ENCODE assay signal across 8 cellular contexts in the genomic region with DNA sequence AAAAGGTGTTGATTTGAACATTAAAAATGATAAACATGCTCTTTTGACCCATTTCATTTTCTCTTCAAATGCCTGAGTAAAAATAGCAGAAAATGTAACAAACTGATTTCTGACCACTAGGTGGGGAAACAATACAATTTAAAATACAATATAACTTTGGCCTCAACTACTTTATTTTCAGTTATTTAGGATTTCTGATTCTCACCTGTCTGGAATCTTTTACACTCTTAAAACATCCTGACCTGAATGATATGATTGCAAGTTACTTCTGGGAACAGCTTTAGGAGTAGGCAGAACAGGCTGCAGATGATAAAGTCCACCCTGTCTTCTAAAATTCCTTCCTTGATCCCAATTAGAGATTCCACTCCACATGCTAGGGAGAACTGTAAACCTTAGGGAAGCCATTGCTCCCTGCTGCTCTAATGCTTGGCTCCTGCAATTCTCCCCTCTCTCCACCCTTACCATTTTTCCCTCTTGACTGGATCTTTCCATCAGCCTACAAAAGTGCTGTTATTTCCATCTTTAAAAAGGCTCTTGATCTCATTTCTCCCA.
DNase-seq lines count a peak whose midpoint lies in the region; ATAC-seq, FAIRE-seq and TF ChIP-seq lines count a peak whose summit lies in the region.

No MANE protein-coding gene starts in this region.

- TF ChIP-seq CTCF in D721Med (IDR thresholded peaks at IDR 0.05; ENCODE audit: insufficient read depth, missing control alignments) = peak; percentile 21
- peak; percentile 4 for TF ChIP-seq CTCF in astrocyte of the cerebellum (IDR thresholded peaks at IDR 0.05; ENCODE audit: low read depth, low read length, missing control alignments)

- H3K9me3 ChIP-seq in KOPT-K1 (ENCODE audit: insufficient read depth, low read length, poor library complexity, severe bottlenecking) = no peaks in the 10 kb centered on the region

- no peak overlapping the region for H3K4me3 ChIP-seq in astrocyte of the cerebellum (ENCODE audit: low read depth, low read length)

- ATAC-seq in HG02623 (IDR thresholded peaks at IDR 0.05; ENCODE audit: unreplicated experiment) = no peak
- ATAC-seq in HG02642 (IDR thresholded peaks at IDR 0.05; ENCODE audit: poor library complexity, unreplicated experiment) = no peak

- peak; percentile 70 for FAIRE-seq in D721Med (lab: Jason Lieb, UNC)

- peaks cover 52% of the 10 kb centered on the region for H3K36me3 ChIP-seq in KOPT-K1 (ENCODE audit: insufficient read depth, low read length)

- DNase-seq in D721Med (ENCODE audit: insufficient read length, low spot score) = no peak
- peak; percentile 0 for DNase-seq in astrocyte of the cerebellum (ENCODE audit: low read depth)
- DNase-seq in myocyte (ENCODE audit: low read depth) = peak; percentile 5
- no peak for DNase-seq in NCI-H1105 treated with DMSO at 0.1 percent for 48 hours (lab: John Stamatoyannopoulos, UW)
- no peak for DNase-seq in NCI-H1092 (lab: John Stamatoyannopoulos, UW)

- H3K27ac ChIP-seq in KOPT-K1 (ENCODE audit: low read depth, low read length, poor library complexity, severe bottlenecking) = peak overlapping the region; percentile 29

- in situ Hi-C loops in astrocyte of the cerebellum (cut with HindIII; ENCODE audit: low sequenced_read_pairs) = no loop called here

Comparison
In these comparisons a context has a peak if more than half of its experiments do, and no peak if none do; other contexts are left out.
1. DNase-seq: peak in astrocyte of the cerebellum (single experiment) and myocyte (single experiment); none in D721Med (single experiment), NCI-H1105 treated with DMSO at 0.1 percent for 48 hours (single experiment) and NCI-H1092 (single experiment).